In genomic region chr16:11560701-11561439, GRCh38 we compare ENCODE assay signal across 7 cellular contexts. TPM values are rescaled to one million over a fixed set of nuclear protein-coding genes. Genes with fewer than 3 reads are reported as not detected.
DNase-seq lines count a peak whose midpoint lies in the region; ATAC-seq, FAIRE-seq and TF ChIP-seq lines count a peak whose summit lies in the region.

No MANE protein-coding gene starts in this region.

- H3K79me2 ChIP-seq in K562 (ENCODE audit: control insufficient read depth, insufficient read depth, low read length) (no peaks in the 10 kb centered on the region), mesendoderm (ENCODE audit: control insufficient read depth, insufficient read depth, low read length) (no peaks in the 10 kb centered on the region), GM23248 (ENCODE audit: insufficient read depth) (peaks cover 96% of the 10 kb centered on the region)

- H3K4me2 ChIP-seq in K562 (ENCODE audit: insufficient read depth, low read length) (no peak overlapping the region), mesendoderm (ENCODE audit: low read length) (no peak overlapping the region), GM23248 (ENCODE audit: unreplicated experiment) (no peak overlapping the region)

- peaks cover 3% of the 10 kb centered on the region for H3K79me1 ChIP-seq in mesendoderm (ENCODE audit: low read length)

- no peak overlapping the region for H2AK5ac ChIP-seq in mesendoderm (ENCODE audit: low read length)

- H3K9me3 ChIP-seq in K562 (replicated peaks; ENCODE audit: control insufficient read depth, insufficient read depth, low read depth, low read length): 0 out of 2 replicates have a peak, but pooled peaks cover 4% of the 10 kb centered on the region
- H3K9me3 ChIP-seq in subcutaneous abdominal adipose tissue (ENCODE audit: control insufficient read depth in 5 of 5, low read length in 5 of 5): peaks cover 0 to 7% (median 3%) of the 10 kb centered on the region in 5 donors
- H3K9me3 ChIP-seq in GM23248 (ENCODE audit: low read depth): no peaks in the 10 kb centered on the region

- H3K9me3 Mint-ChIP-seq in WTC11: peaks cover 12% of the 10 kb centered on the region

- TF ChIP-seq POLR2A in K562 (conservative IDR thresholded peaks at IDR 0.05): no peak

- H3K4me3 ChIP-seq in K562: no peak overlapping the region
- H3K4me3 ChIP-seq in mesendoderm (ENCODE audit: low read length): no peak overlapping the region
- peak overlapping the region in 2 of 5 donors; percentile 27 to 30 for H3K4me3 ChIP-seq in subcutaneous abdominal adipose tissue (ENCODE audit: low read depth in 1 of 5, low read length in 5 of 5)
- no peak overlapping the region for H3K4me3 ChIP-seq in GM23248

- peak overlapping the region; percentile 57 for H3K56ac ChIP-seq in mesendoderm (ENCODE audit: low read length)

- H3K23ac ChIP-seq in mesendoderm (ENCODE audit: low read length): peak overlapping the region; percentile 19

- whole genome bisulfite sequencing in K562 (ENCODE audit: insufficient coverage, low coverage, missing lambda C conversion rate): 26% methylated on average over 19 of the region's 19 CpGs
- no CpG with 5 or more reads among the region's 19 CpGs for WGBS in mesendoderm (ENCODE audit: extremely low coverage, insufficient coverage, low lambda C conversion rate)
- 68 to 71% methylated on average over 19 of the region's 19 CpGs for WGBS in GM23248 (ENCODE audit: low coverage in 1 of 2, low lambda C conversion rate in 2 of 2, missing lambda C conversion rate in 2 of 2), 2 experiments

- no peak overlapping the region for H4K5ac ChIP-seq in mesendoderm (ENCODE audit: low read length)

- H3F3A ChIP-seq in GM23248 (ENCODE audit: insufficient read depth): no peaks in the 10 kb centered on the region

- peaks cover 12% of the 10 kb centered on the region for H3K36me3 Mint-ChIP-seq in WTC11

- H3K4me1 ChIP-seq in K562 (replicated peaks in 1 of 2; ENCODE audit: control insufficient read depth in 2 of 2, insufficient read depth in 2 of 2, low read length in 2 of 2) (no peaks in the 10 kb centered on the region; a peak in 1 of 5 replicates), mesendoderm (ENCODE audit: control insufficient read depth, low read depth, low read length) (peaks cover 11% of the 10 kb centered on the region), subcutaneous abdominal adipose tissue (ENCODE audit: control insufficient read depth in 5 of 5, insufficient read depth in 5 of 5, low read length in 5 of 5) (peaks cover 4 to 52% (median 30%) of the 10 kb centered on the region in 5 donors), GM23248 (ENCODE audit: insufficient read depth) (no peaks in the 10 kb centered on the region)

- CTCF ChIA-PET in WTC11 (lab: Charles Lee) (interaction anchor here (1.8 kb wide), 1 partner anchor 29 kb away, joined by 4 read pairs; no protein-coding TSS in a partner anchor), K562 (lab: Yijun Ruan, JAX; ENCODE audit: low intra/inter-chr PET ratio) (no interaction called here)

- intact Hi-C loops in K562 (cut with micrococcal nuclease): no loop called here

- POLR2A ChIA-PET in WTC11 (lab: Charles Lee) (interaction anchor here (0.6 kb wide), 1 partner anchor 190 kb away, joined by 3 read pairs; no protein-coding TSS in a partner anchor), K562 (lab: Yijun Ruan, JAX) (interaction anchor here (0.6 to 0.9 kb wide), 5 partner anchors 12 to 67 kb away, joined by 3 to 4 read pairs (median 3); no protein-coding TSS in a partner anchor)

- H2BK5ac ChIP-seq in mesendoderm (ENCODE audit: low read length): no peak overlapping the region

- DNase-seq in WTC11 (ENCODE audit: low spot score) (no peak), K562 (ENCODE audit: extremely low read depth in 1 of 4, low spot score in 3 of 4) (no peak), mesendoderm (peak; percentile 41), COLO829 (ENCODE audit: low spot score) (no peak), GM23248 (no peak), D721Med (ENCODE audit: insufficient read length, low spot score) (no peak)

- H3K4me1 Mint-ChIP-seq in WTC11: peaks cover 48% of the 10 kb centered on the region

- H3K27me3 ChIP-seq in K562 (ENCODE audit: control insufficient read depth in 2 of 2, insufficient read depth in 2 of 2, low read length in 2 of 2) (peaks cover 2 to 38% of the 10 kb centered on the region in 2 experiments), mesendoderm (ENCODE audit: insufficient read depth, low read length, poor library complexity) (no peaks in the 10 kb centered on the region), subcutaneous abdominal adipose tissue (ENCODE audit: control insufficient read depth in 5 of 5, insufficient read depth in 4 of 5, low read length in 5 of 5) (no peaks in the 10 kb centered on the region), GM23248 (replicated peaks; ENCODE audit: insufficient read depth) (no peaks in the 10 kb centered on the region)

- no peaks in the 10 kb centered on the region for H3K9me1 ChIP-seq in K562 (ENCODE audit: control insufficient read depth, insufficient read depth, low read length)

- no peak overlapping the region for H3K4ac ChIP-seq in mesendoderm (ENCODE audit: low read depth, low read length)

- no peak for TF ChIP-seq EP300 in K562 (IDR thresholded peaks at IDR 0.05; ENCODE audit: low read length)

- no peak for FAIRE-seq in K562 (lab: Jason Lieb, UNC)
- FAIRE-seq in D721Med (lab: Jason Lieb, UNC): no peak

- no peak overlapping the region for H2BK120ac ChIP-seq in mesendoderm (ENCODE audit: low read depth, low read length)

- no TSS peak for BruUV-seq in K562 (replicated peaks; lab: Mats Ljungman, UMichigan)

- no peaks in the 10 kb centered on the region for H3K36me3 ChIP-seq in K562 (ENCODE audit: control insufficient read depth, insufficient read depth, low read length)
- no peaks in the 10 kb centered on the region for H3K36me3 ChIP-seq in mesendoderm (ENCODE audit: control insufficient read depth, insufficient read depth, low read length)
- peaks cover 2 to 12% (median 7%) of the 10 kb centered on the region in 5 donors for H3K36me3 ChIP-seq in subcutaneous abdominal adipose tissue (ENCODE audit: control insufficient read depth in 5 of 5, insufficient read depth in 5 of 5, low read length in 5 of 5)
- peaks cover 8% of the 10 kb centered on the region for H3K36me3 ChIP-seq in GM23248 (ENCODE audit: low read depth)

- H3K27ac Mint-ChIP-seq in WTC11: peak overlapping the region; percentile 86

- TF ChIP-seq CTCF in WTC11 (IDR thresholded peaks at IDR 0.05) (no peak), K562 (IDR thresholded peaks at IDR 0.05 in 2 of 3, conservative IDR thresholded peaks at IDR 0.05 in 1 of 3; ENCODE audit: insufficient read depth in 2 of 3, low read depth in 1 of 3, low read length in 3 of 3) (no peak), D721Med (IDR thresholded peaks at IDR 0.05; ENCODE audit: insufficient read depth, missing control alignments) (no peak)

- no peak overlapping the region for H4K8ac ChIP-seq in mesendoderm (ENCODE audit: low read depth, low read length)

- no peaks in the 10 kb centered on the region for H3K9me2 ChIP-seq in GM23248 (ENCODE audit: insufficient read depth)

- peak overlapping the region; percentile 34 for H3K18ac ChIP-seq in mesendoderm (ENCODE audit: low read length)

- no peak for TF ChIP-seq RAD21 in K562 (CRISPR knock-in tag; conservative IDR thresholded peaks at IDR 0.05 in 1 of 2, IDR thresholded peaks at IDR 0.05 in 1 of 2)

- H4K20me1 ChIP-seq in K562 (replicated peaks; ENCODE audit: control insufficient read depth, insufficient read depth, low read length) (no peaks in the 10 kb centered on the region), GM23248 (ENCODE audit: insufficient read depth) (0 out of 2 replicates have a peak, but pooled peaks cover 7% of the 10 kb centered on the region)

- in situ Hi-C loops in K562 (cut with MboI): no loop called here
- in situ Hi-C loops in GM23248 (cut with MboI): no loop called here

- no peak overlapping the region for H2AFZ ChIP-seq in K562 (ENCODE audit: low read depth, low read length)
- no peak overlapping the region for H2AFZ ChIP-seq in GM23248

- no peaks in the 10 kb centered on the region for H3K27me3 Mint-ChIP-seq in WTC11 (ENCODE audit: low read depth)

- H3K4me3 Mint-ChIP-seq in WTC11: no peak overlapping the region

- ATAC-seq in WTC11: peak; percentile 39; the same call in 1 of the 2 replicates
- no peak; the same call in 2 of the 3 replicates for ATAC-seq in K562

- no peak overlapping the region for H2BK15ac ChIP-seq in mesendoderm (replicated peaks; ENCODE audit: low read depth)

- H3K27ac ChIP-seq in K562 (ENCODE audit: extremely low read depth, low read depth, low read length) (no peak overlapping the region), mesendoderm (ENCODE audit: low read depth, low read length) (peak overlapping the region; percentile 7), subcutaneous abdominal adipose tissue (ENCODE audit: low read depth, low read length) (peak overlapping the region; percentile 32), GM23248 (no peak overlapping the region)

- no peak overlapping the region; a peak in 1 of 4 replicates for H3K9ac ChIP-seq in K562 (ENCODE audit: insufficient read depth in 1 of 2, low read depth in 2 of 2, low read length in 2 of 2)
- peak overlapping the region; percentile 22 for H3K9ac ChIP-seq in mesendoderm (ENCODE audit: low read length)
- peak overlapping the region in 3 of 5 donors; percentile 4 to 33 (median 8) for H3K9ac ChIP-seq in subcutaneous abdominal adipose tissue (ENCODE audit: low read length in 5 of 5)
- H3K9ac ChIP-seq in GM23248: no peak overlapping the region

RNA-seq across cellular contexts. Expression of gene LITAF, which starts 25.8 kb away (rescaled TPM):
- total RNA-seq in WTC11 (2021): 72.4 to 77.7 TPM (median 73.0 TPM) in 3 replicates
- total RNA-seq in K562 (2011; cell fraction: chromatin; rRNA removed; ENCODE audit: low replicate concordance): 1.8 and 3.5 TPM in 2 replicates
- 1.3 and 2.8 TPM in 2 replicates for total RNA-seq in K562 (2011; cell fraction: nucleolus; rRNA removed)
- total RNA-seq in K562 (2011; cell fraction: nucleoplasm; rRNA removed): 1.2 and 3.2 TPM in 2 replicates
- 4.1 and 6.2 TPM in 2 replicates for total RNA-seq in K562 (2014; rRNA removed)
- 7.5 and 10.0 TPM in 2 replicates for total RNA-seq in K562 (2014; rRNA removed; fragmentation: Illumina TruSeq; extraction: Trizol)
- total RNA-seq in K562 (2015; rRNA removed; fragmentation: Illumina TruSeq; extraction: Trizol): 11.1 and 11.9 TPM in 2 replicates
- total RNA-seq in K562 (2021): 10.8 and 13.9 TPM in 2 replicates
- 4.4 and 7.8 TPM in 2 replicates for polyA plus RNA-seq in K562 (2011; rRNA removed)
- 15.6 and 16.4 TPM in 2 replicates for polyA plus RNA-seq in K562 (2011; cell fraction: cytosol; rRNA removed)
- 4.4 and 4.7 TPM in 2 replicates for polyA plus RNA-seq in K562 (2011; cell fraction: nucleus; rRNA removed)
- polyA plus RNA-seq in K562 (2012): 14.5 and 40.7 TPM in 2 replicates
- 14.1 and 14.8 TPM in 2 replicates for polyA plus RNA-seq in K562 (2014; fragmentation: Illumina TruSeq; extraction: Trizol)
- polyA plus RNA-seq in K562 (2014; fragmentation: Nextera tagmentation; extraction: Ambion mirVana): 10 to 100 TPM; 14.9 to 17.8 TPM
- 4.9 and 6.8 TPM in 2 replicates for polyA plus RNA-seq in K562 (2014; rRNA removed)
- polyA minus RNA-seq in K562 (2011; rRNA and poly(A)+ RNA removed): 2.9 and 3.1 TPM in 2 replicates
- polyA minus RNA-seq in K562 (2011; cell fraction: cytosol; rRNA and poly(A)+ RNA removed): 2.1 and 4.6 TPM in 2 replicates
- 1.2 and 2.2 TPM in 2 replicates for polyA minus RNA-seq in K562 (2011; cell fraction: nucleus; rRNA and poly(A)+ RNA removed)
- polyA plus RNA-seq in mesendoderm (2013, experiment 1 of 2): 69.9 TPM
- polyA plus RNA-seq in mesendoderm (2013, experiment 2 of 2): 73.4 TPM
- 83.2 and 92.1 TPM in 2 replicates for total RNA-seq in GM23248 (2014; rRNA removed; shearing (Covaris generic))
- polyA plus RNA-seq in GM23248 (2016; fragmentation: Nextera tagmentation; extraction: Ambion mirVana): 150 and 159 TPM in 2 replicates

Comparison
In these comparisons a context has a peak if more than half of its experiments do, and no peak if none do; other contexts are left out.
1. H3K27ac ChIP-seq: peak in mesendoderm (single experiment) and subcutaneous abdominal adipose tissue (single experiment); none in K562 (single experiment) and GM23248 (single experiment).
2. H3K9ac ChIP-seq: peak in mesendoderm (single experiment) and subcutaneous abdominal adipose tissue (3 of 5); none in K562 (0 of 2) and GM23248 (single experiment).